ENCODE assay signal across 8 cellular contexts in genomic region chr3:108590443-108590842, GRCh38. TPM values are rescaled to one million over a fixed set of nuclear protein-coding genes. Genes with fewer than 3 reads are reported as not detected.
DNase-seq lines count a peak whose midpoint lies in the region; ATAC-seq, FAIRE-seq and TF ChIP-seq lines count a peak whose summit lies in the region.

No MANE protein-coding gene starts in this region.

- H3K27me3 Mint-ChIP-seq in activated CD4-positive, alpha-beta T cell treated with anti-CD3 and anti-CD28 coated beads, Interleukin-2, amount 10 ng/mL, durations not matched to agents 24 days and 14 days, result no peaks in the 10 kb centered on the region

- intact Hi-C loops in activated CD4-positive, alpha-beta T cell treated with anti-CD3 and anti-CD28 coated beads, Interleukin-2, amount 10 ng/mL, durations not matched to agents 24 days and 14 days (cut with micrococcal nuclease), result no loop called here

- H3K4me3 ChIP-seq in fibroblast of pulmonary artery (replicated peaks; ENCODE audit: low read depth, low read length) (peak overlapping the region; percentile 93), small intestine (ENCODE audit: low read depth in 1 of 2, low read length in 2 of 2) (no peak overlapping the region)

- H3K27ac ChIP-seq in small intestine (ENCODE audit: low read depth in 1 of 2, low read length in 1 of 2), result no peak overlapping the region

- ATAC-seq in HG02852 (IDR thresholded peaks at IDR 0.05; ENCODE audit: unreplicated experiment), result no peak
- no peak for ATAC-seq in GM18858 (IDR thresholded peaks at IDR 0.05; ENCODE audit: unreplicated experiment)

- peaks cover 7% of the 10 kb centered on the region for H3K36me3 Mint-ChIP-seq in activated CD4-positive, alpha-beta T cell treated with anti-CD3 and anti-CD28 coated beads, Interleukin-2, amount 10 ng/mL, durations not matched to agents 24 days and 14 days (ENCODE audit: low read depth)

- no peak for FAIRE-seq in small intestine (lab: Jason Lieb, UNC)

- no peaks in the 10 kb centered on the region for H3K9me3 ChIP-seq in small intestine (ENCODE audit: control insufficient read depth, low read depth)

- DNase-seq in activated CD4-positive, alpha-beta T cell treated with anti-CD3 and anti-CD28 coated beads, Interleukin-2, amount 10 ng/mL, durations not matched to agents 24 days and 14 days, result peak; percentile 64
- no peak for DNase-seq in activated CD4-positive, alpha-beta T cell treated with anti-CD3 and anti-CD28 coated beads, Interleukin-2, amount 50 U/mL, for 4 hours
- DNase-seq in fibroblast of pulmonary artery (ENCODE audit: low read depth) (no peak), small intestine (peak; percentile 3), NCI-H345 treated with DMSO at 0.1 percent for 48 hours (lab: John Stamatoyannopoulos, UW; ENCODE audit: unreplicated experiment) (no peak)

- TF ChIP-seq POLR2A in Raji (IDR thresholded peaks at IDR 0.05; ENCODE audit: insufficient read depth, low read depth, low read length), result 0 out of 2 replicates have a peak, but pooled peaks have one; percentile 16

- no peaks in the 10 kb centered on the region for H3K4me1 ChIP-seq in small intestine (ENCODE audit: control insufficient read depth in 2 of 2, insufficient read depth in 1 of 2, low read depth in 1 of 2, low read length in 1 of 2)

- peak overlapping the region; percentile 98 for H3K27ac Mint-ChIP-seq in activated CD4-positive, alpha-beta T cell treated with anti-CD3 and anti-CD28 coated beads, Interleukin-2, amount 10 ng/mL, durations not matched to agents 24 days and 14 days

- 17 to 28% (median 22%) methylated on average over 4 of the region's 4 CpGs for WGBS in small intestine, 3 donors

- no peak for TF ChIP-seq CTCF in fibroblast of pulmonary artery (IDR thresholded peaks at IDR 0.05; ENCODE audit: low read length, missing control alignments)

- no peaks in the 10 kb centered on the region for H3K9me3 Mint-ChIP-seq in activated CD4-positive, alpha-beta T cell treated with anti-CD3 and anti-CD28 coated beads, Interleukin-2, amount 10 ng/mL, durations not matched to agents 24 days and 14 days

- H3K4me3 Mint-ChIP-seq in activated CD4-positive, alpha-beta T cell treated with anti-CD3 and anti-CD28 coated beads, Interleukin-2, amount 10 ng/mL, durations not matched to agents 24 days and 14 days, result peak overlapping the region; percentile 97

- no peaks in the 10 kb centered on the region for H3K36me3 ChIP-seq in small intestine (ENCODE audit: control insufficient read depth in 2 of 2, insufficient read depth in 2 of 2, low read length in 2 of 2)

- H3K27me3 ChIP-seq in small intestine (ENCODE audit: control insufficient read depth in 2 of 2, insufficient read depth in 2 of 2, low read length in 2 of 2), result no peaks in the 10 kb centered on the region

- peaks cover 37% of the 10 kb centered on the region for H3K4me1 Mint-ChIP-seq in activated CD4-positive, alpha-beta T cell treated with anti-CD3 and anti-CD28 coated beads, Interleukin-2, amount 10 ng/mL, durations not matched to agents 24 days and 14 days

RNA-seq across cellular contexts. Expression of gene DZIP3, which starts 0.9 kb away (rescaled TPM):
- 4.1 and 4.7 TPM in 2 replicates for total RNA-seq in activated CD4-positive, alpha-beta T cell treated with anti-CD3 and anti-CD28 coated beads, Interleukin-2, amount 10 ng/mL, durations not matched to agents 24 days and 14 days
- 1 to 10 TPM in 2 of 3 donors, under 1 TPM in 1; 0.54 to 2.9 (median 1.1) TPM for polyA plus RNA-seq in small intestine

RNA-seq across cellular contexts. Expression of gene CIP2A, which starts 1.2 kb away (rescaled TPM):
- 48.3 and 58.3 TPM in 2 replicates for total RNA-seq in activated CD4-positive, alpha-beta T cell treated with anti-CD3 and anti-CD28 coated beads, Interleukin-2, amount 10 ng/mL, durations not matched to agents 24 days and 14 days
- polyA plus RNA-seq in small intestine, result 1 to 10 TPM in 1 of 3 donors, under 1 TPM in 1, not detected in 1; 0.45 to 4.8 TPM

Comparison
In these comparisons a context has a peak if more than half of its experiments do, and no peak if none do; other contexts are left out.
1. DNase-seq: peak in activated CD4-positive, alpha-beta T cell treated with anti-CD3 and anti-CD28 coated beads, Interleukin-2, amount 10 ng/mL, durations not matched to agents 24 days and 14 days (single experiment) and small intestine (single experiment); none in activated CD4-positive, alpha-beta T cell treated with anti-CD3 and anti-CD28 coated beads, Interleukin-2, amount 50 U/mL, for 4 hours (0 of 2), fibroblast of pulmonary artery (single experiment) and NCI-H345 treated with DMSO at 0.1 percent for 48 hours (single experiment).